ENCODE assay signal across 1 cellular context in the genomic region with DNA sequence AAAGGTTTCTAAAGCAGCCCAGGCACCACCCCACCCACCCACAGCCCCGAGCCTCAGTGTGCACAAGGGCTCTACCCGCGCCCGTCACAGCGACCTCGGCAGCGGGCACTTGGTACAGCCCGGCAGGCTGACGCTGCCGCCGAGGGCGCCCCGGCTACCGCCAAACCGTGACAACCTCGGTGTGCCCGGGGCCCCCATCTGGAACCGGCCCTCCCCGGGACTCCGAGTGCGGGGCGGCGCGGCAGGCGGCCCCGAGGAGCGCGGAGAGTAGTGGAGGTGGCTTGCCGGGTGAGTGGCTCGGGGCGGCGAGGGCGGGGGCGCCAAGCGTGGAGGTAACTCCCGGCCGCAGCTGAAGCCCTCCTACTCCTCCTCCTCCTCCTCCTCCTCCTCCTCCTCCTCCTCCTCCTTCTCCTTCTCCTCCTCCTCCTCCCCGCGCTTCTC.
TF ChIP-seq lines count a peak whose summit lies in the region.

A gene (plus strand): TSS at position 418 of the 441 bp plus-strand sequence. CDS start 503 bp downstream, outside the sequence.

TF ChIP-seq in HCT116, 20 proteins besides CTCF, POLR2A, EP300 and RAD21 (continued from another document):
- TF ChIP-seq, protein P1, sequence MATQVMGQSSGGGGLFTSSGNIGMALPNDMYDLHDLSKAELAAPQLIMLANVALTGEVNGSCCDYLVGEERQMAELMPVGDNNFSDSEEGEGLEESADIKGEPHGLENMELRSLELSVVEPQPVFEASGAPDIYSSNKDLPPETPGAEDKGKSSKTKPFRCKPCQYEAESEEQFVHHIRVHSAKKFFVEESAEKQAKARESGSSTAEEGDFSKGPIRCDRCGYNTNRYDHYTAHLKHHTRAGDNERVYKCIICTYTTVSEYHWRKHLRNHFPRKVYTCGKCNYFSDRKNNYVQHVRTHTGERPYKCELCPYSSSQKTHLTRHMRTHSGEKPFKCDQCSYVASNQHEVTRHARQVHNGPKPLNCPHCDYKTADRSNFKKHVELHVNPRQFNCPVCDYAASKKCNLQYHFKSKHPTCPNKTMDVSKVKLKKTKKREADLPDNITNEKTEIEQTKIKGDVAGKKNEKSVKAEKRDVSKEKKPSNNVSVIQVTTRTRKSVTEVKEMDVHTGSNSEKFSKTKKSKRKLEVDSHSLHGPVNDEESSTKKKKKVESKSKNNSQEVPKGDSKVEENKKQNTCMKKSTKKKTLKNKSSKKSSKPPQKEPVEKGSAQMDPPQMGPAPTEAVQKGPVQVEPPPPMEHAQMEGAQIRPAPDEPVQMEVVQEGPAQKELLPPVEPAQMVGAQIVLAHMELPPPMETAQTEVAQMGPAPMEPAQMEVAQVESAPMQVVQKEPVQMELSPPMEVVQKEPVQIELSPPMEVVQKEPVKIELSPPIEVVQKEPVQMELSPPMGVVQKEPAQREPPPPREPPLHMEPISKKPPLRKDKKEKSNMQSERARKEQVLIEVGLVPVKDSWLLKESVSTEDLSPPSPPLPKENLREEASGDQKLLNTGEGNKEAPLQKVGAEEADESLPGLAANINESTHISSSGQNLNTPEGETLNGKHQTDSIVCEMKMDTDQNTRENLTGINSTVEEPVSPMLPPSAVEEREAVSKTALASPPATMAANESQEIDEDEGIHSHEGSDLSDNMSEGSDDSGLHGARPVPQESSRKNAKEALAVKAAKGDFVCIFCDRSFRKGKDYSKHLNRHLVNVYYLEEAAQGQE (IDR thresholded peaks at IDR 0.05; ENCODE audit: low read depth) = no peak
